Comparison of ENCODE assay signal across 8 cellular contexts in genomic region chr21:46325073-46325912, GRCh38. TPM values are rescaled to one million over a fixed set of nuclear protein-coding genes. Genes with fewer than 3 reads are reported as not detected.
DNase-seq lines count a peak whose midpoint lies in the region; ATAC-seq and TF ChIP-seq lines count a peak whose summit lies in the region.

No MANE protein-coding gene starts in this region.

- H3K4me2 ChIP-seq in OCI-LY3 (ENCODE audit: low read length): peak overlapping the region; percentile 92

- no peak for TF ChIP-seq EP300 in gastroesophageal sphincter (IDR thresholded peaks at IDR 0.05)

- TF ChIP-seq CTCF in OCI-LY3 (IDR thresholded peaks at IDR 0.05; ENCODE audit: low read depth, low read length) (no peak), gastroesophageal sphincter (IDR thresholded peaks at IDR 0.05) (peak in 2 of 4 experiments; percentile 11 to 51), vagina (IDR thresholded peaks at IDR 0.05) (no peak)

- H3K27me3 ChIP-seq in OCI-LY3 (ENCODE audit: low read depth, low read length) (no peaks in the 10 kb centered on the region), gastroesophageal sphincter (no peaks in the 10 kb centered on the region), vagina (no peaks in the 10 kb centered on the region)

- ATAC-seq in HG02642 (IDR thresholded peaks at IDR 0.05; ENCODE audit: poor library complexity, unreplicated experiment) (peak; percentile 9), gastroesophageal sphincter (no peak)

- H3K9me3 ChIP-seq in OCI-LY3 (ENCODE audit: insufficient read depth, low read length) (no peaks in the 10 kb centered on the region), gastroesophageal sphincter (no peaks in the 10 kb centered on the region), vagina (no peaks in the 10 kb centered on the region)

- TF ChIP-seq POLR2A in gastroesophageal sphincter (IDR thresholded peaks at IDR 0.05) (no peak), vagina (IDR thresholded peaks at IDR 0.05) (no peak)

- H2AFZ ChIP-seq in OCI-LY3 (ENCODE audit: low read depth, low read length): peak overlapping the region; percentile 41; the same call in 1 of the 2 replicates

- H3K9ac ChIP-seq in OCI-LY3 (ENCODE audit: low read length): peak overlapping the region; percentile 90

- in situ Hi-C loops in Caki2 (cut with HindIII; ENCODE audit: low pct_unique_long_range_greater_than_20kb, low sequenced_read_pairs): no loop called here

- H4K20me1 ChIP-seq in OCI-LY3 (ENCODE audit: insufficient read depth, low read length): 0 out of 2 replicates have a peak, but pooled peaks cover 4% of the 10 kb centered on the region

- H3K36me3 ChIP-seq in OCI-LY3 (replicated peaks; ENCODE audit: low read depth, low read length): peaks cover 30% of the 10 kb centered on the region
- H3K36me3 ChIP-seq in gastroesophageal sphincter: peaks cover 0 to 32% of the 10 kb centered on the region in 2 donors
- peaks cover 0 to 19% of the 10 kb centered on the region in 2 donors for H3K36me3 ChIP-seq in vagina

- intact Hi-C loops in vagina (cut with DNase I): loop anchor here (10.0 kb wide), 1 partner anchor 350 kb away; no protein-coding TSS in a partner anchor

- H3K79me2 ChIP-seq in OCI-LY3 (ENCODE audit: low read length): peaks cover 66% of the 10 kb centered on the region

- peak; percentile 58 for DNase-seq in Caki2 (ENCODE audit: low read depth)
- peak; percentile 76 for DNase-seq in activated effector memory CD4-positive, alpha-beta T cell treated with anti-CD3 and anti-CD28 coated beads, Interleukin-2, amount 50 U/mL, for 16 hours
- DNase-seq in nucleus accumbens (lab: John Stamatoyannopoulos, UW): peak in 29 of 56 donors; percentile 7 to 56 (median 32)
- DNase-seq in vagina (ENCODE audit: extremely low spot score in 2 of 2): no peak
- DNase-seq in NOMO-1 treated with dmso at 0.1 percent for 144 hours (lab: John Stamatoyannopoulos, UW; ENCODE audit: unreplicated experiment): no peak

- H3K4me3 ChIP-seq in OCI-LY3 (ENCODE audit: low read length) (peak overlapping the region; percentile 96), gastroesophageal sphincter (peak overlapping the region; percentile 77 to 82), vagina (peak overlapping the region; percentile 89 to 98)

- 0 to 17% methylated on average over 8 to 12 of the region's 43 CpGs for WGBS in gastroesophageal sphincter (ENCODE audit: low coverage in 1 of 2), 2 donors

- peak overlapping the region; percentile 72 for H3K27ac ChIP-seq in OCI-LY3 (ENCODE audit: low read length)
- peak overlapping the region; percentile 32 to 100 (median 99) for H3K27ac ChIP-seq in gastroesophageal sphincter
- peak overlapping the region; percentile 99 for H3K27ac ChIP-seq in vagina

- peaks cover 21% of the 10 kb centered on the region for H3K4me1 ChIP-seq in OCI-LY3 (ENCODE audit: low read length)
- peaks cover 0 to 31% (median 16%) of the 10 kb centered on the region in 3 donors for H3K4me1 ChIP-seq in gastroesophageal sphincter
- peaks cover 34% of the 10 kb centered on the region for H3K4me1 ChIP-seq in vagina

RNA-seq across cellular contexts. Expression of gene PCNT, which starts 1.3 kb away (rescaled TPM):
- total RNA-seq in Caki2 (2014; rRNA removed; shearing (Covaris generic); ENCODE audit: low replicate concordance): 8.5 and 42.4 TPM in 2 replicates
- total RNA-seq in gastroesophageal sphincter: 10 to 100 TPM; 24.3 to 31.1 (median 27.3) TPM
- 35.8 TPM for total RNA-seq in vagina

RNA-seq across cellular contexts. Expression of gene C21orf58, which starts 1.6 kb away (rescaled TPM):
- total RNA-seq in Caki2 (2014; rRNA removed; shearing (Covaris generic); ENCODE audit: low replicate concordance): 3.0 and 4.5 TPM in 2 replicates
- total RNA-seq in gastroesophageal sphincter (1 to 10 TPM in 2 of 4 donors, under 1 TPM in 2; 0.13 to 2.8 (median 1.2) TPM), vagina (2.9 TPM)

RNA-seq across cellular contexts. Expression of gene YBEY, which starts 39.2 kb away (rescaled TPM):
- total RNA-seq in Caki2 (2014; rRNA removed; shearing (Covaris generic); ENCODE audit: low replicate concordance): 35.5 and 44.3 TPM in 2 replicates
- 10 to 100 TPM in 3 of 4 donors, 1 to 10 TPM in 1; 6.1 to 16.3 (median 13.3) TPM for total RNA-seq in gastroesophageal sphincter
- total RNA-seq in vagina: 11.3 TPM

RNA-seq across cellular contexts. Expression of gene MCM3AP, which starts 39.9 kb away (rescaled TPM):
- 58.8 and 76.2 TPM in 2 replicates for total RNA-seq in Caki2 (2014; rRNA removed; shearing (Covaris generic); ENCODE audit: low replicate concordance)
- total RNA-seq in gastroesophageal sphincter: 10 to 100 TPM; 61.6 to 95.4 (median 71.7) TPM
- total RNA-seq in vagina: 115 TPM

Comparison
In these comparisons a context has a peak if more than half of its experiments do, and no peak if none do; other contexts are left out.
1. DNase-seq: peak in Caki2 (single experiment), activated effector memory CD4-positive, alpha-beta T cell treated with anti-CD3 and anti-CD28 coated beads, Interleukin-2, amount 50 U/mL, for 16 hours (single experiment) and nucleus accumbens (29 of 56); none in vagina (0 of 2) and NOMO-1 treated with dmso at 0.1 percent for 144 hours (single experiment).
2. Peak in every context shown above with its lines, with median percentiles within 50 percentile points of each other: H3K27ac ChIP-seq and H3K4me3 ChIP-seq.